ENCODE assay signal across 8 cellular contexts in the genomic region with DNA sequence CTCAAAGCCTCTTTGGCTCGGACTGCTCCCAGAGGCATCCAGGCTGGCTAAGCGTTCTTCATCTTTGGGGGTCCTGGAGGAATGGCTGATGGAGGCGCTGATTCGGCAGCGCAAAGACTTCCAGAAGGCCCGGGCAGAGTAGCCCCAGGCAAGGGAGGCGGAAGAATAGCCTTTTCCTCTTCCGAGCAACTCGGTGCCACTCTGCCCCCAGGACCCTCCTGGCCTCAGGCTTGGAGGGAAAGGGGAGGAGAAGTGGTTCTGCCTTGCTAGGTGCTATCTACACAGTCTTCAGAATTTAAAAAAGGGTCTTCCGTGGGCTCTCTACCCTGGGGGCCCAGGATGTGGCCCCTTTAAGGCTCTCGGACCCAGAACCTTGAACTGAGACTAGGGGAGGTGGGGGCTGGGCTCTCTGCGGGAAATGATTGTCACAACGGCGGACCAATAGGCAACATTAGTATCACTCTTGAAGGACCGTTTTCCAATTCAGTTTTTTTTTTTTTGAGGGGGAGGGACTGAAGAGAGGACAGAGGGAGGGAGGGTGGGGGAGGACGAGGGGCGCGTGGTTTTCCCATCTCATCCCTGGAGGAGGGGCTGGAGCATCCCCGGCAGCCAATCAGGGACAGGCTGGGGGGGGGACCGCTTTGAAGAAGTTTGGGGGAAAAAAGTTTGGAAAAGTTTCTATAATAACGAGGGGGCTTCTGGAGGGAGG. TPM values are rescaled to one million over a fixed set of nuclear protein-coding genes. Genes with fewer than 3 reads are reported as not detected.
DNase-seq lines count a peak whose midpoint lies in the region; ATAC-seq and TF ChIP-seq lines count a peak whose summit lies in the region.

NFATC4 (plus strand) TSS at position 679 of the 709 bp plus-strand sequence. CDS start 157 bp downstream, outside the sequence.

- peaks cover 26 to 56% (median 40%) of the 10 kb centered on the region in 10 experiments for H3K4me1 ChIP-seq in BLaER1 treated with 17β-estradiol and CSF1 and Interleukin-3, amounts not matched to agents 10 nM and 100 nM

- no peak for TF ChIP-seq CTCF in fibroblast of villous mesenchyme (IDR thresholded peaks at IDR 0.05; ENCODE audit: insufficient read depth, low read depth, low read length)

- H3K27me3 ChIP-seq in BLaER1 treated with 17β-estradiol and CSF1 and Interleukin-3, amounts not matched to agents 10 nM and 100 nM: no peaks in the 10 kb centered on the region

- peak within 1 kb of the TSS; percentile 84 to 99 (median 94) for H3K4me2 ChIP-seq in BLaER1 treated with 17β-estradiol and CSF1 and Interleukin-3, amounts not matched to agents 10 nM and 100 nM

- H3K4me3 Mint-ChIP-seq in natural killer cell treated with Interleukin-12 subunit alpha and Interleukin-12 subunit beta and Interleukin-15 and Interleukin-18, amount 100 ng/mL, for 72 hours: peak within 1 kb of the TSS; percentile 60

- peaks cover 0 to 4% (median 0%) of the 10 kb centered on the region in 11 experiments; a peak in 1 of 22 replicates for H4K20me1 ChIP-seq in BLaER1 treated with 17β-estradiol and CSF1 and Interleukin-3, amounts not matched to agents 10 nM and 100 nM

- H3K27ac Mint-ChIP-seq in natural killer cell treated with Interleukin-12 subunit alpha and Interleukin-12 subunit beta and Interleukin-15 and Interleukin-18, amount 100 ng/mL, for 72 hours: no peak within 1 kb of the TSS

- H3K4me3 ChIP-seq in BLaER1 treated with 17β-estradiol and CSF1 and Interleukin-3, amounts not matched to agents 10 nM and 100 nM: peak within 1 kb of the TSS; percentile 55 to 94 (median 78)
- peak within 1 kb of the TSS; percentile 96 for H3K4me3 ChIP-seq in fibroblast of villous mesenchyme (ENCODE audit: low read depth, low read length)

- peak; percentile 65 for DNase-seq in NCI-H187 treated with DMSO at 0.1 percent for 48 hours (lab: John Stamatoyannopoulos, UW)
- peak; percentile 29 to 35 for DNase-seq in activated T-cell treated with anti-CD3 and anti-CD28 coated beads, Interleukin-2, amount 50 U/mL, for 48 hours
- peak; percentile 97 for DNase-seq in fibroblast of villous mesenchyme (ENCODE audit: low read depth)
- DNase-seq in natural killer cell treated with Interleukin-12 subunit alpha and Interleukin-12 subunit beta and Interleukin-15 and Interleukin-18, amount 100 ng/mL, for 72 hours (ENCODE audit: low spot score): no peak
- DNase-seq in pons (ENCODE audit: low spot score): no peak

- peak within 1 kb of the TSS; percentile 77 to 94 (median 84) for H3K9ac ChIP-seq in BLaER1 treated with 17β-estradiol and CSF1 and Interleukin-3, amounts not matched to agents 10 nM and 100 nM

- H3K36me3 ChIP-seq in BLaER1 treated with 17β-estradiol and CSF1 and Interleukin-3, amounts not matched to agents 10 nM and 100 nM: peaks cover 0 to 25% (median 14%) of the 10 kb centered on the region in 11 experiments; a peak in 17 of 22 replicates

- peak; percentile 26 for ATAC-seq in GM21447 (IDR thresholded peaks at IDR 0.05; ENCODE audit: unreplicated experiment)
- no peak for ATAC-seq in natural killer cell treated with Interleukin-12 subunit alpha and Interleukin-12 subunit beta and Interleukin-15 and Interleukin-18, amount 100 ng/mL, for 72 hours
- no peak for ATAC-seq in GM19467 (IDR thresholded peaks at IDR 0.05; ENCODE audit: unreplicated experiment)

- no peaks in the 10 kb centered on the region for H3K36me3 Mint-ChIP-seq in natural killer cell treated with Interleukin-12 subunit alpha and Interleukin-12 subunit beta and Interleukin-15 and Interleukin-18, amount 100 ng/mL, for 72 hours

- peaks cover 34 to 43% of the 10 kb centered on the region in 2 donors for H3K27me3 Mint-ChIP-seq in natural killer cell treated with Interleukin-12 subunit alpha and Interleukin-12 subunit beta and Interleukin-15 and Interleukin-18, amount 100 ng/mL, for 72 hours

- no peaks in the 10 kb centered on the region for H3K9me3 Mint-ChIP-seq in natural killer cell treated with Interleukin-12 subunit alpha and Interleukin-12 subunit beta and Interleukin-15 and Interleukin-18, amount 100 ng/mL, for 72 hours

- H3K4me1 Mint-ChIP-seq in natural killer cell treated with Interleukin-12 subunit alpha and Interleukin-12 subunit beta and Interleukin-15 and Interleukin-18, amount 100 ng/mL, for 72 hours (ENCODE audit: low read depth in 2 of 2): peaks cover 21 to 26% of the 10 kb centered on the region in 2 donors

- no peaks in the 10 kb centered on the region for H3K9me3 ChIP-seq in BLaER1 treated with 17β-estradiol and CSF1 and Interleukin-3, amounts not matched to agents 10 nM and 100 nM (replicated peaks in 1 of 11)

- peak within 1 kb of the TSS; percentile 62 to 96 (median 87); a peak in 21 of 22 replicates for H3K27ac ChIP-seq in BLaER1 treated with 17β-estradiol and CSF1 and Interleukin-3, amounts not matched to agents 10 nM and 100 nM

RNA-seq across cellular contexts. Expression of gene NFATC4, which starts in this region (rescaled TPM):
- total RNA-seq in fibroblast of villous mesenchyme: 56.4 and 68.2 TPM in 2 replicates
- total RNA-seq in natural killer cell treated with Interleukin-12 subunit alpha and Interleukin-12 subunit beta and Interleukin-15 and Interleukin-18, amount 100 ng/mL, for 72 hours: not detected

Comparison
In these comparisons a context has a peak if more than half of its experiments do, and no peak if none do; other contexts are left out.
1. RNA of gene NFATC4 (total RNA-seq): 56.4 to 68.2 TPM in fibroblast of villous mesenchyme; not detected in natural killer cell treated with Interleukin-12 subunit alpha and Interleukin-12 subunit beta and Interleukin-15 and Interleukin-18, amount 100 ng/mL, for 72 hours; every median in the first group is over 10 times any median in the second.
2. DNase-seq: peak in NCI-H187 treated with DMSO at 0.1 percent for 48 hours (single experiment), activated T-cell treated with anti-CD3 and anti-CD28 coated beads, Interleukin-2, amount 50 U/mL, for 48 hours (2 of 2) and fibroblast of villous mesenchyme (single experiment); none in natural killer cell treated with Interleukin-12 subunit alpha and Interleukin-12 subunit beta and Interleukin-15 and Interleukin-18, amount 100 ng/mL, for 72 hours (single experiment) and pons (single experiment).